Comparison of ENCODE assay signal across 26 cellular contexts in genomic region chr6:73476722-73477121, GRCh38.
"Had no signal": no experiment of that assay in that cellular context is flagged by ENCODE, and none has a peak within 500 bp of the region (broad histone marks: within the 10 kb centered on the region; RNA-seq: fewer than 3 reads in every experiment).

No MANE protein-coding gene starts in this region.

- H3K27me3 ChIP-seq: hepatocyte, pancreas, suprapubic skin, tibial artery, upper lobe of right lung had no signal

- H3K27ac ChIP-seq: hepatocyte, left ventricle myocardium inferior, pancreas, prostate gland, skin epidermis, suprapubic skin, thoracic aorta, tibial artery, upper lobe of right lung had no signal

- H3K27ac Mint-ChIP-seq: mesothelial cell of epicardium; naive B cell; natural killer cell treated with Interleukin-12 subunit alpha and Interleukin-12 subunit beta and Interleukin-15 and Interleukin-18, amount 100 ng/mL, for 72 hours; stimulated activated naive CD8-positive, alpha-beta T cell treated with anti-CD3 and anti-CD28 coated beads, Interleukin-15, Interleukin-2, amounts not matched to agents 100 ng/mL and 50 ng/mL, for 24 hours had no signal

- H3K4me3 Mint-ChIP-seq: mesothelial cell of epicardium; naive B cell; natural killer cell treated with Interleukin-12 subunit alpha and Interleukin-12 subunit beta and Interleukin-15 and Interleukin-18, amount 100 ng/mL, for 72 hours; stimulated activated naive CD8-positive, alpha-beta T cell treated with anti-CD3 and anti-CD28 coated beads, Interleukin-15, Interleukin-2, amounts not matched to agents 100 ng/mL and 50 ng/mL, for 24 hours had no signal

- DNase-seq: islet precursor cell; left ventricle myocardium inferior; mesendoderm; naive B cell; pancreas; posterior cingulate gyrus; retina; right cardiac atrium; stimulated activated CD4-positive, alpha-beta T cell treated with anti-CD3 and anti-CD28 coated beads, Interleukin-12 subunit alpha, Interleukin-12 subunit beta, amount 100 ng/mL, for 4 hours; stimulated activated CD4-positive, alpha-beta T cell treated with anti-CD3 and anti-CD28 coated beads, Interleukin-15, amount 100 ng/mL, for 24 hours; stimulated activated CD4-positive, alpha-beta T cell treated with anti-CD3 and anti-CD28 coated beads, Interleukin-2, amount 100 ng/mL, for 48 hours; stimulated activated CD4-positive, alpha-beta T cell treated with anti-CD3 and anti-CD28 coated beads, Interleukin-4, amount 100 ng/mL, for 4 hours; stimulated activated naive CD4-positive, alpha-beta T cell; tibial artery; trophoblast cell; upper lobe of right lung had no signal

- H3K4me1 Mint-ChIP-seq: mesothelial cell of epicardium had no signal

- H3K4me3 ChIP-seq: hepatocyte, left ventricle myocardium inferior, lung, pancreas, prostate gland, skin epidermis, suprapubic skin, thoracic aorta, tibial artery, upper lobe of right lung had no signal

- H3K9me3 Mint-ChIP-seq: mesothelial cell of epicardium; naive B cell; natural killer cell treated with Interleukin-12 subunit alpha and Interleukin-12 subunit beta and Interleukin-15 and Interleukin-18, amount 100 ng/mL, for 72 hours; stimulated activated naive CD8-positive, alpha-beta T cell treated with anti-CD3 and anti-CD28 coated beads, Interleukin-15, Interleukin-2, amounts not matched to agents 100 ng/mL and 50 ng/mL, for 24 hours had no signal

- H3K27me3 Mint-ChIP-seq: naive B cell; natural killer cell treated with Interleukin-12 subunit alpha and Interleukin-12 subunit beta and Interleukin-15 and Interleukin-18, amount 100 ng/mL, for 72 hours; stimulated activated naive CD8-positive, alpha-beta T cell treated with anti-CD3 and anti-CD28 coated beads, Interleukin-15, Interleukin-2, amounts not matched to agents 100 ng/mL and 50 ng/mL, for 24 hours had no signal

- ATAC-seq: pancreas, right cardiac atrium, sciatic nerve, upper lobe of right lung had no signal
